In genomic region chr19:32309711-32310390, GRCh38 we compare ENCODE assay signal across 1 cellular context.
TF ChIP-seq lines count a peak whose summit lies in the region.

No MANE protein-coding gene starts in this region.

TF ChIP-seq in WTC11, 78 proteins besides CTCF, POLR2A, EP300 and RAD21 (continued from another document):
- TF ChIP-seq ZNF532 (CRISPR knock-in tag; IDR thresholded peaks at IDR 0.05; ENCODE audit: borderline replicate concordance) = no peak
- no peak for TF ChIP-seq TCF7 (CRISPR knock-in tag; IDR thresholded peaks at IDR 0.05; ENCODE audit: low read depth)
- no peak for TF ChIP-seq SOX15 (CRISPR knock-in tag; IDR thresholded peaks at IDR 0.05)
- no peak for TF ChIP-seq PREB (CRISPR knock-in tag; IDR thresholded peaks at IDR 0.05; ENCODE audit: borderline replicate concordance)
- TF ChIP-seq ZNF512 (CRISPR knock-in tag; IDR thresholded peaks at IDR 0.05; ENCODE audit: borderline replicate concordance) = no peak
- TF ChIP-seq RELA (CRISPR knock-in tag; IDR thresholded peaks at IDR 0.05; ENCODE audit: borderline replicate concordance) = no peak
- no peak for TF ChIP-seq ZNF317 (CRISPR knock-in tag; IDR thresholded peaks at IDR 0.05; ENCODE audit: borderline replicate concordance, low read depth)
- no peak for TF ChIP-seq AR (CRISPR knock-in tag; IDR thresholded peaks at IDR 0.05)
TF ChIP-seq in WTC11: peak in this region for 0.
